ENCODE assay signal across 18 cellular contexts in genomic region chr5:6176294-6176693, GRCh38.
"Had no signal": no experiment of that assay in that cellular context is flagged by ENCODE, and none has a peak within 500 bp of the region (broad histone marks: within the 10 kb centered on the region; RNA-seq: fewer than 3 reads in every experiment).

No MANE protein-coding gene starts in this region.

- H3K36me3 Mint-ChIP-seq: activated naive CD4-positive, alpha-beta T cell treated with anti-CD3 and anti-CD28 coated beads, Interleukin-2, amount 10 ng/mL, durations not matched to agents 7 days and 5 days; naive thymus-derived CD8-positive, alpha-beta T cell had no signal

- H3K9me3 Mint-ChIP-seq: activated CD4-positive, alpha-beta T cell treated with anti-CD3 and anti-CD28 coated beads, Interleukin-2, amount 10 ng/mL, durations not matched to agents 7 days and 5 days; activated naive CD4-positive, alpha-beta T cell treated with anti-CD3 and anti-CD28 coated beads, Interleukin-2, amount 10 ng/mL, durations not matched to agents 7 days and 5 days had no signal

- H3K4me3 ChIP-seq: cardiac muscle cell, colonic mucosa, heart left ventricle, mucosa of descending colon, smooth muscle cell, thyroid gland had no signal

- H3K27me3 ChIP-seq: cardiac muscle cell, colonic mucosa, heart left ventricle, thyroid gland had no signal

- H3K4me2 ChIP-seq: smooth muscle cell had no signal

- DNase-seq: activated CD4-positive, alpha-beta T cell treated with anti-CD3 and anti-CD28 coated beads, Interleukin-2, amount 10 ng/mL, durations not matched to agents 7 days and 5 days; activated CD4-positive, CD25-positive, alpha-beta regulatory T cell; activated CD8-positive, alpha-beta memory T cell treated with anti-CD3 and anti-CD28 coated beads for 24 hours; activated naive CD4-positive, alpha-beta T cell treated with anti-CD3 and anti-CD28 coated beads, Interleukin-2, amount 10 ng/mL, durations not matched to agents 7 days and 5 days; colonic mucosa; heart left ventricle; mammary epithelial cell; mucosa of descending colon; naive thymus-derived CD8-positive, alpha-beta T cell; nucleus accumbens; right cardiac atrium; thyroid gland had no signal

- H3K4me3 Mint-ChIP-seq: activated CD4-positive, alpha-beta T cell treated with anti-CD3 and anti-CD28 coated beads, Interleukin-2, amount 10 ng/mL, durations not matched to agents 7 days and 5 days; activated naive CD4-positive, alpha-beta T cell treated with anti-CD3 and anti-CD28 coated beads, Interleukin-2, amount 10 ng/mL, durations not matched to agents 7 days and 5 days; naive thymus-derived CD8-positive, alpha-beta T cell had no signal

- H3K36me3 ChIP-seq: cardiac muscle cell, colonic mucosa, heart left ventricle, thyroid gland had no signal

- FAIRE-seq: frontal cortex, islet of Langerhans had no signal

- ATAC-seq: heart left ventricle; left lobe of liver; mucosa of descending colon; naive thymus-derived CD8-positive, alpha-beta T cell; right cardiac atrium had no signal

- H3K27me3 Mint-ChIP-seq: activated naive CD4-positive, alpha-beta T cell treated with anti-CD3 and anti-CD28 coated beads, Interleukin-2, amount 10 ng/mL, durations not matched to agents 7 days and 5 days had no signal

- H3K4me1 ChIP-seq: colonic mucosa, heart left ventricle, thyroid gland had no signal

- H3K27ac ChIP-seq: cardiac muscle cell, colonic mucosa, heart left ventricle, thyroid gland had no signal

- H3K9me3 ChIP-seq: colonic mucosa, heart left ventricle, mucosa of descending colon, thyroid gland had no signal

- H3K4me1 Mint-ChIP-seq: activated CD4-positive, alpha-beta T cell treated with anti-CD3 and anti-CD28 coated beads, Interleukin-2, amount 10 ng/mL, durations not matched to agents 7 days and 5 days; activated naive CD4-positive, alpha-beta T cell treated with anti-CD3 and anti-CD28 coated beads, Interleukin-2, amount 10 ng/mL, durations not matched to agents 7 days and 5 days; naive thymus-derived CD8-positive, alpha-beta T cell had no signal

- H3K27ac Mint-ChIP-seq: activated CD4-positive, alpha-beta T cell treated with anti-CD3 and anti-CD28 coated beads, Interleukin-2, amount 10 ng/mL, durations not matched to agents 7 days and 5 days; activated naive CD4-positive, alpha-beta T cell treated with anti-CD3 and anti-CD28 coated beads, Interleukin-2, amount 10 ng/mL, durations not matched to agents 7 days and 5 days; naive thymus-derived CD8-positive, alpha-beta T cell; progenitor cell of endocrine pancreas had no signal
